14 cellular contexts compared by ENCODE assay signal in genomic region chr12:946656-947055, GRCh38. TPM values are rescaled to one million over a fixed set of nuclear protein-coding genes. Genes with fewer than 3 reads are reported as not detected.
DNase-seq lines count a peak whose midpoint lies in the region; ATAC-seq and TF ChIP-seq lines count a peak whose summit lies in the region.
"Had no signal": no experiment of that assay in that cellular context is flagged by ENCODE, and none has a peak within 500 bp of the region (broad histone marks: within the 10 kb centered on the region; RNA-seq: fewer than 3 reads in every experiment).

No MANE protein-coding gene starts in this region.

- peak overlapping the region; percentile 38 to 60 for H3K4me3 Mint-ChIP-seq in activated T-cell treated with anti-CD3 and anti-CD28 coated beads, Interleukin-2, amount 50 U/mL, for 72 hours

- intact Hi-C loops in OCI-LY7 (cut with micrococcal nuclease; ENCODE audit: unreplicated experiment), result loop anchor here (5.0 kb wide), 1 partner anchor 646 kb away; the partner anchor contains the start of gene FBXL14

- no peaks in the 10 kb centered on the region for H3K27me3 Mint-ChIP-seq in activated T-cell treated with anti-CD3 and anti-CD28 coated beads, Interleukin-2, amount 50 U/mL, for 72 hours (ENCODE audit: low read depth)
- H3K27me3 Mint-ChIP-seq: naive B cell had no signal

- no peaks in the 10 kb centered on the region for H3K9me2 ChIP-seq in OCI-LY7 (ENCODE audit: insufficient read depth, low read length)

- peak in 1 of 2 donors; percentile 27 for ATAC-seq in activated T-cell treated with anti-CD3 and anti-CD28 coated beads, Interleukin-2, amount 50 U/mL, for 72 hours (replicated peaks in 1 of 2)
- ATAC-seq in HG03354 (IDR thresholded peaks at IDR 0.05; ENCODE audit: poor library complexity, severe bottlenecking, unreplicated experiment), result no peak

- H3K36me3 Mint-ChIP-seq in activated T-cell treated with anti-CD3 and anti-CD28 coated beads, Interleukin-2, amount 50 U/mL, for 72 hours (ENCODE audit: insufficient read depth in 2 of 2), result peaks cover 3 to 19% of the 10 kb centered on the region in 2 donors
- H3K36me3 Mint-ChIP-seq: naive B cell had no signal

- H3K4me3 ChIP-seq in OCI-LY7 (ENCODE audit: low read depth, low read length, poor library complexity, severe bottlenecking), result peak overlapping the region; percentile 13
- H3K4me3 ChIP-seq in epithelial cell of esophagus (ENCODE audit: low read length), result no peak overlapping the region

- H3K4me2 ChIP-seq in OCI-LY7 (ENCODE audit: low read length), result peak overlapping the region; percentile 40; the same call in 1 of the 2 replicates

- peak overlapping the region; percentile 56 for H3K27ac Mint-ChIP-seq in activated T-cell treated with anti-CD3 and anti-CD28 coated beads, Interleukin-2, amount 50 U/mL, for 72 hours

- no peak overlapping the region for H3K27ac ChIP-seq in OCI-LY7 (ENCODE audit: low read depth, low read length, poor library complexity, severe bottlenecking)
- H3K27ac ChIP-seq: VCaP had no signal

- POLR2A ChIA-PET in OCI-LY7 (lab: Charles Lee), result interaction anchor here (0.5 to 0.9 kb wide), 2 partner anchors 9 to 44 kb away, joined by 3 to 4 read pairs; no protein-coding TSS in a partner anchor

- no peak for TF ChIP-seq CTCF in OCI-LY7 (conservative IDR thresholded peaks at IDR 0.05; ENCODE audit: low read length)
- no peak for TF ChIP-seq CTCF in epithelial cell of esophagus (IDR thresholded peaks at IDR 0.05; ENCODE audit: insufficient read depth, low read depth, low read length, missing control alignments)

- no peak overlapping the region for H2AFZ ChIP-seq in OCI-LY7 (ENCODE audit: low read length)

- peaks cover 30% of the 10 kb centered on the region for H3K36me3 ChIP-seq in OCI-LY7 (ENCODE audit: insufficient read depth, low read length)

- peaks cover 21% of the 10 kb centered on the region for H3K4me1 ChIP-seq in OCI-LY7 (ENCODE audit: insufficient read depth, low read length, poor library complexity, severe bottlenecking)

- H3K9me3 Mint-ChIP-seq in activated T-cell treated with anti-CD3 and anti-CD28 coated beads, Interleukin-2, amount 50 U/mL, for 72 hours, result no peaks in the 10 kb centered on the region
- H3K9me3 Mint-ChIP-seq: naive B cell had no signal

- no peaks in the 10 kb centered on the region for H4K20me1 ChIP-seq in OCI-LY7 (ENCODE audit: insufficient read depth, low read length)

- DNase-seq in activated T-cell treated with anti-CD3 and anti-CD28 coated beads, Interleukin-2, amount 50 U/mL, for 72 hours, result peak in 1 of 2 donors; percentile 9
- no peak for DNase-seq in activated T-cell treated with anti-CD3 and anti-CD28 coated beads, Interleukin-2, amount 50 U/mL, for 1 hour
- DNase-seq in OCI-LY7 (ENCODE audit: low spot score) (no peak), epithelial cell of esophagus (ENCODE audit: low read depth) (peak; percentile 40), putamen (ENCODE audit: low spot score) (peak; percentile 5)
- no peak for DNase-seq in activated CD8-positive, alpha-beta memory T cell treated with anti-CD3 and anti-CD28 coated beads, Interleukin-2, amount 50 U/mL, for 48 hours
- DNase-seq in activated CD8-positive, alpha-beta memory T cell treated with anti-CD3 and anti-CD28 coated beads for 24 hours, result no peak
- DNase-seq: amniotic stem cell; naive B cell; NCI-H2171; RPMI8226; stimulated activated naive CD4-positive, alpha-beta T cell had no signal

- peaks cover 38% of the 10 kb centered on the region for H3K79me2 ChIP-seq in OCI-LY7 (ENCODE audit: insufficient read depth, low read depth, low read length)

- H3K4me1 Mint-ChIP-seq in activated T-cell treated with anti-CD3 and anti-CD28 coated beads, Interleukin-2, amount 50 U/mL, for 72 hours (ENCODE audit: low read depth), result peaks cover 48% of the 10 kb centered on the region

- CTCF ChIA-PET in OCI-LY7 (lab: Charles Lee; ENCODE audit: unreplicated experiment), result interaction anchor here (0.5 kb wide), 1 partner anchor 333 kb away, joined by 3 read pairs; no protein-coding TSS in a partner anchor

- BruUV-seq in OCI-LY7 (replicated peaks; lab: Mats Ljungman, UMichigan), result no TSS peak

- H3K9me3 ChIP-seq in OCI-LY7 (ENCODE audit: low read length), result no peaks in the 10 kb centered on the region

RNA-seq across cellular contexts. Expression of gene RAD52, which starts 2.8 kb away (rescaled TPM):
- total RNA-seq in activated T-cell treated with anti-CD3 and anti-CD28 coated beads, Interleukin-2, amount 50 U/mL, for 72 hours, result 10 to 100 TPM; 12.1 to 18.1 TPM
- 30.8 and 31.8 TPM in 2 replicates for total RNA-seq in OCI-LY7 (2014; rRNA removed; shearing (Covaris generic))
- 20.7 and 30.3 TPM in 2 replicates for total RNA-seq in OCI-LY7 (2022)

RNA-seq across cellular contexts. Expression of gene ERC1, which starts 44.4 kb away (rescaled TPM):
- total RNA-seq in activated T-cell treated with anti-CD3 and anti-CD28 coated beads, Interleukin-2, amount 50 U/mL, for 72 hours, result 10 to 100 TPM; 27.5 to 28.9 TPM
- 26.9 and 37.0 TPM in 2 replicates for total RNA-seq in OCI-LY7 (2014; rRNA removed; shearing (Covaris generic))
- 77.8 and 86.9 TPM in 2 replicates for total RNA-seq in OCI-LY7 (2022)

Comparison
In these comparisons a context has a peak if more than half of its experiments do, and no peak if none do; other contexts are left out.
1. DNase-seq: peak in epithelial cell of esophagus (single experiment) and putamen (single experiment); none in activated T-cell treated with anti-CD3 and anti-CD28 coated beads, Interleukin-2, amount 50 U/mL, for 1 hour (single experiment), OCI-LY7 (single experiment), activated CD8-positive, alpha-beta memory T cell treated with anti-CD3 and anti-CD28 coated beads, Interleukin-2, amount 50 U/mL, for 48 hours (single experiment) and activated CD8-positive, alpha-beta memory T cell treated with anti-CD3 and anti-CD28 coated beads for 24 hours (single experiment).